In genomic region chr10:127945335-127945734, GRCh38 we compare ENCODE assay signal across 8 cellular contexts. TPM values are rescaled to one million over a fixed set of nuclear protein-coding genes. Genes with fewer than 3 reads are reported as not detected.
DNase-seq lines count a peak whose midpoint lies in the region; ATAC-seq and TF ChIP-seq lines count a peak whose summit lies in the region.

No MANE protein-coding gene starts in this region.

- H3K4me1 ChIP-seq in IMR-90 (ENCODE audit: control insufficient read depth, insufficient read depth, low read length) (no peaks in the 10 kb centered on the region), mucosa of descending colon (ENCODE audit: low read depth) (peaks cover 9% of the 10 kb centered on the region)

- no peaks in the 10 kb centered on the region for H3K36me3 ChIP-seq in IMR-90 (ENCODE audit: control insufficient read depth, insufficient read depth, low read length)
- H3K36me3 ChIP-seq in mucosa of descending colon (ENCODE audit: low read depth), result no peaks in the 10 kb centered on the region

- H3K56ac ChIP-seq in IMR-90 (ENCODE audit: extremely low read depth, insufficient read depth, low read length), result no peak overlapping the region

- no peak overlapping the region for H2AK9ac ChIP-seq in IMR-90 (replicated peaks; ENCODE audit: low read depth, low read length, poor library complexity)

- H2AFZ ChIP-seq in IMR-90 (replicated peaks; ENCODE audit: low read length, poor library complexity), result no peak overlapping the region

- DNase-seq in GM12865 (ENCODE audit: low read depth) (peak; percentile 34), IMR-90 (peak; percentile 17), astrocyte of the hippocampus (ENCODE audit: low read depth, low spot score) (peak; percentile 52), mucosa of descending colon (peak in 1 of 3 donors; percentile 66), posterior cingulate gyrus (no peak), NCI-H446 treated with DMSO at 0.1 percent for 48 hours (lab: John Stamatoyannopoulos, UW) (no peak), hippocampal formation (lab: John Stamatoyannopoulos, UW) (no peak), HUDEP-2 (lab: John Stamatoyannopoulos, UW; ENCODE audit: unreplicated experiment in 76 of 76) (no peak)

- dilution Hi-C loops in IMR-90 (cut with HindIII; ENCODE audit: low sequenced_read_pairs, unreplicated experiment), result no loop called here

- no peak for ATAC-seq in IMR-90 (ENCODE audit: low read depth)
- peak; percentile 92 for ATAC-seq in mucosa of descending colon

- H3K27ac ChIP-seq in IMR-90 (ENCODE audit: insufficient read depth, low read length), result no peak overlapping the region

- no peak overlapping the region for H4K5ac ChIP-seq in IMR-90 (ENCODE audit: low read depth, low read length)

- H3K27me3 ChIP-seq in IMR-90 (ENCODE audit: control insufficient read depth, insufficient read depth, low read length), result no peaks in the 10 kb centered on the region

- no peak overlapping the region for H3K23ac ChIP-seq in IMR-90 (ENCODE audit: low read depth, low read length)

- H3K14ac ChIP-seq in IMR-90 (replicated peaks; ENCODE audit: low read depth, low read length), result no peak overlapping the region

- no peak for TF ChIP-seq RAD21 in IMR-90 (IDR thresholded peaks at IDR 0.05; ENCODE audit: low read length)

- H2BK120ac ChIP-seq in IMR-90 (ENCODE audit: low read depth, low read length), result no peak overlapping the region

- TF ChIP-seq POLR2A in IMR-90 (IDR thresholded peaks at IDR 0.05; ENCODE audit: low read depth, low read length), result no peak

- H3K18ac ChIP-seq in IMR-90 (ENCODE audit: low read depth, low read length), result no peak overlapping the region

- H3K9me3 ChIP-seq in IMR-90 (ENCODE audit: control insufficient read depth, insufficient read depth, low read length) (no peaks in the 10 kb centered on the region), mucosa of descending colon (no peaks in the 10 kb centered on the region)

- no peaks in the 10 kb centered on the region for H3K79me1 ChIP-seq in IMR-90 (ENCODE audit: low read depth in 1 of 2, low read length in 2 of 2)

- no peaks in the 10 kb centered on the region; the same call in 1 of the 2 replicates for H4K20me1 ChIP-seq in IMR-90 (ENCODE audit: insufficient read depth, low read length)

- intact Hi-C loops in IMR-90 (cut with micrococcal nuclease), result no loop called here
- intact Hi-C loops in mucosa of descending colon (cut with DNase I, micrococcal nuclease), result no loop called here
- intact Hi-C loops in posterior cingulate gyrus (cut with DNase I), result no loop called here

- H3K4ac ChIP-seq in IMR-90 (ENCODE audit: low read depth, low read length), result no peak overlapping the region

- H2AK5ac ChIP-seq in IMR-90 (ENCODE audit: low read depth, low read length), result no peak overlapping the region

- CTCF ChIA-PET in IMR-90 (lab: Yijun Ruan, JAX), result no interaction called here

- no peak for TF ChIP-seq CTCF in GM12865 (IDR thresholded peaks at IDR 0.05; ENCODE audit: insufficient read depth, low read depth, low read length, missing control alignments)
- TF ChIP-seq CTCF in IMR-90 (conservative IDR thresholded peaks at IDR 0.05; ENCODE audit: low read depth, low read length), result no peak
- TF ChIP-seq CTCF in mucosa of descending colon (IDR thresholded peaks at IDR 0.05), result no peak

- in situ Hi-C loops in IMR-90 (cut with MboI; ENCODE audit: low sequenced_read_pairs), result no loop called here

- H4K91ac ChIP-seq in IMR-90 (ENCODE audit: insufficient read depth, low read depth, low read length), result no peak overlapping the region

- POLR2A ChIA-PET in IMR-90 (lab: Charles Lee; ENCODE audit: unreplicated experiment), result no interaction called here

- H3K9me1 ChIP-seq in IMR-90 (ENCODE audit: insufficient read depth, low read length), result no peaks in the 10 kb centered on the region

- no peak overlapping the region for H4K8ac ChIP-seq in IMR-90 (ENCODE audit: low read depth in 2 of 2, low read length in 2 of 2)

- H3K4me2 ChIP-seq in IMR-90 (ENCODE audit: low read depth, low read length), result no peak overlapping the region

- H3K4me3 ChIP-seq in GM12865 (ENCODE audit: low read depth, low read length) (no peak overlapping the region), IMR-90 (ENCODE audit: insufficient read depth, low read depth, low read length) (no peak overlapping the region), mucosa of descending colon (no peak overlapping the region)

- H2BK5ac ChIP-seq in IMR-90 (ENCODE audit: low read depth, low read length, poor library complexity, severe bottlenecking), result no peak overlapping the region

- no peak overlapping the region for H2BK15ac ChIP-seq in IMR-90 (ENCODE audit: low read depth, low read length)

- no TSS peak for BruUV-seq in IMR-90 (replicated peaks; lab: Mats Ljungman, UMichigan)

- H2BK20ac ChIP-seq in IMR-90 (ENCODE audit: low read depth, low read length), result no peak overlapping the region

- no peak overlapping the region for H3K9ac ChIP-seq in IMR-90 (ENCODE audit: low read depth, low read length)

- no CpG with 5 or more reads among the region's 2 CpGs for WGBS in IMR-90 (ENCODE audit: extremely low coverage in 2 of 2, insufficient read length in 1 of 2), 2 experiments

TF ChIP-seq in IMR-90, 13 proteins besides CTCF, POLR2A, EP300 and RAD21:
- no peak for TF ChIP-seq FOS (IDR thresholded peaks at IDR 0.05; ENCODE audit: low read depth, low read length)
- no peak for TF ChIP-seq CHD1 (IDR thresholded peaks at IDR 0.05; ENCODE audit: low read depth, low read length)
- no peak for TF ChIP-seq MAZ (IDR thresholded peaks at IDR 0.05; ENCODE audit: borderline replicate concordance, low read depth, low read length)
- no peak for TF ChIP-seq RCOR1 (IDR thresholded peaks at IDR 0.05; ENCODE audit: insufficient replicate concordance, low read length)
- TF ChIP-seq NFE2L2 (IDR thresholded peaks at IDR 0.05; ENCODE audit: low read depth, low read length), result no peak
- TF ChIP-seq, protein P1, sequence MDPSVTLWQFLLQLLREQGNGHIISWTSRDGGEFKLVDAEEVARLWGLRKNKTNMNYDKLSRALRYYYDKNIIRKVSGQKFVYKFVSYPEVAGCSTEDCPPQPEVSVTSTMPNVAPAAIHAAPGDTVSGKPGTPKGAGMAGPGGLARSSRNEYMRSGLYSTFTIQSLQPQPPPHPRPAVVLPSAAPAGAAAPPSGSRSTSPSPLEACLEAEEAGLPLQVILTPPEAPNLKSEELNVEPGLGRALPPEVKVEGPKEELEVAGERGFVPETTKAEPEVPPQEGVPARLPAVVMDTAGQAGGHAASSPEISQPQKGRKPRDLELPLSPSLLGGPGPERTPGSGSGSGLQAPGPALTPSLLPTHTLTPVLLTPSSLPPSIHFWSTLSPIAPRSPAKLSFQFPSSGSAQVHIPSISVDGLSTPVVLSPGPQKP (IDR thresholded peaks at IDR 0.05; ENCODE audit: borderline replicate concordance, low read depth, low read length), result no peak
- no peak for TF ChIP-seq RFX5 (IDR thresholded peaks at IDR 0.05; ENCODE audit: low read depth, low read length)
- no peak for TF ChIP-seq CEBPB (IDR thresholded peaks at IDR 0.05; ENCODE audit: low read depth, low read length)
- TF ChIP-seq, protein P2, sequence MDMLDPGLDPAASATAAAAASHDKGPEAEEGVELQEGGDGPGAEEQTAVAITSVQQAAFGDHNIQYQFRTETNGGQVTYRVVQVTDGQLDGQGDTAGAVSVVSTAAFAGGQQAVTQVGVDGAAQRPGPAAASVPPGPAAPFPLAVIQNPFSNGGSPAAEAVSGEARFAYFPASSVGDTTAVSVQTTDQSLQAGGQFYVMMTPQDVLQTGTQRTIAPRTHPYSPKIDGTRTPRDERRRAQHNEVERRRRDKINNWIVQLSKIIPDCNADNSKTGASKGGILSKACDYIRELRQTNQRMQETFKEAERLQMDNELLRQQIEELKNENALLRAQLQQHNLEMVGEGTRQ (IDR thresholded peaks at IDR 0.05; ENCODE audit: low read depth, low read length), result no peak
- no peak for TF ChIP-seq SMC3 (IDR thresholded peaks at IDR 0.05; ENCODE audit: low read depth, low read length)
- TF ChIP-seq MXI1 (IDR thresholded peaks at IDR 0.05; ENCODE audit: borderline replicate concordance, low read depth, low read length), result no peak
- TF ChIP-seq BHLHE40 (IDR thresholded peaks at IDR 0.05; ENCODE audit: low read depth, low read length), result no peak
- TF ChIP-seq MAFK (IDR thresholded peaks at IDR 0.05; ENCODE audit: low read depth, low read length), result no peak
TF ChIP-seq in IMR-90: peak in this region for 0.

RNA-seq across cellular contexts. Expression of gene PTPRE, which starts 38.4 kb away (rescaled TPM):
- total RNA-seq in IMR-90 (2012; rRNA removed), result 0.54 and 0.56 TPM in 2 replicates
- 0.26 and 0.34 TPM in 2 replicates for polyA plus RNA-seq in IMR-90 (2012; rRNA removed)
- 0.12 and 0.56 TPM in 2 replicates for polyA plus RNA-seq in IMR-90 (2012; cell fraction: cytosol; rRNA removed)
- 0.62 and 0.84 TPM in 2 replicates for polyA plus RNA-seq in IMR-90 (2012; cell fraction: nucleus; rRNA removed; ENCODE audit: low replicate concordance)
- 10 to 100 TPM; 28.8 to 33.6 (median 32.5) TPM for total RNA-seq in mucosa of descending colon

RNA-seq across cellular contexts. Expression of gene CLRN3, which starts 52.6 kb away (rescaled TPM):
- total RNA-seq in IMR-90 (2012; rRNA removed) (not detected in 2 replicates), mucosa of descending colon (100 to 1,000 TPM in 2 of 3 donors, 10 to 100 TPM in 1; 62.3 to 176 (median 121) TPM)
- not detected in 2 replicates for polyA plus RNA-seq in IMR-90 (2012; rRNA removed)
- not detected in 2 replicates for polyA plus RNA-seq in IMR-90 (2012; cell fraction: cytosol; rRNA removed)
- not detected in 2 replicates for polyA plus RNA-seq in IMR-90 (2012; cell fraction: nucleus; rRNA removed; ENCODE audit: low replicate concordance)

Comparison
In these comparisons a context has a peak if more than half of its experiments do, and no peak if none do; other contexts are left out.
1. DNase-seq: peak in GM12865 (single experiment), IMR-90 (single experiment) and astrocyte of the hippocampus (single experiment); none in posterior cingulate gyrus (0 of 10), NCI-H446 treated with DMSO at 0.1 percent for 48 hours (single experiment), hippocampal formation (0 of 2) and HUDEP-2 (0 of 76).
2. RNA of gene PTPRE, which starts 38.4 kb away (total RNA-seq): 28.8 to 33.6 TPM in mucosa of descending colon; 0.54 to 0.56 TPM in IMR-90; every median in the first group is over 10 times any median in the second.
3. RNA of gene CLRN3, which starts 52.6 kb away (total RNA-seq): 62.3 to 176 TPM in mucosa of descending colon; not detected in IMR-90; every median in the first group is over 10 times any median in the second.